13 cellular contexts compared by ENCODE assay signal in genomic region chr2:117555965-117556364, GRCh38.
DNase-seq lines count a peak whose midpoint lies in the region; ATAC-seq and TF ChIP-seq lines count a peak whose summit lies in the region.
"Had no signal": no experiment of that assay in that cellular context is flagged by ENCODE, and none has a peak within 500 bp of the region (broad histone marks: within the 10 kb centered on the region; RNA-seq: fewer than 3 reads in every experiment).

No MANE protein-coding gene starts in this region.

- H3K9me3 ChIP-seq in neuronal stem cell (replicated peaks in 1 of 2; ENCODE audit: control insufficient read depth in 2 of 2, insufficient read depth in 1 of 2, low read depth in 1 of 2, low read length in 2 of 2), result no peaks in the 10 kb centered on the region
- no peaks in the 10 kb centered on the region for H3K9me3 ChIP-seq in A673 (ENCODE audit: low read depth, low read length, poor library complexity, severe bottlenecking)

- no peak overlapping the region for H3K4me3 ChIP-seq in neuronal stem cell (ENCODE audit: low read length in 2 of 2)
- no peak overlapping the region for H3K4me3 ChIP-seq in A673 (ENCODE audit: low read depth, low read length, poor library complexity, severe bottlenecking)

- intact Hi-C loops in A673 (cut with micrococcal nuclease; ENCODE audit: unreplicated experiment), result no loop called here

- no peak overlapping the region for H2AFZ ChIP-seq in neuronal stem cell (ENCODE audit: low read length)

- CTCF ChIA-PET in A673 (lab: Charles Lee), result no interaction called here

- no peak overlapping the region for H2BK120ac ChIP-seq in neuronal stem cell (ENCODE audit: low read depth, low read length)

- no peak overlapping the region for H2AK5ac ChIP-seq in neuronal stem cell (ENCODE audit: low read depth, low read length)

- DNase-seq in NCI-H146 (lab: John Stamatoyannopoulos, UW) (peak; percentile 34), NCI-H146 treated with DMSO at 0.1 percent for 48 hours (lab: John Stamatoyannopoulos, UW; ENCODE audit: unreplicated experiment) (no peak), NCI-H345 (lab: John Stamatoyannopoulos, UW) (peak; percentile 86), SHP77 (lab: John Stamatoyannopoulos, UW) (peak; percentile 62 to 72), neuronal stem cell (ENCODE audit: low spot score) (no peak), A673 (ENCODE audit: low spot score) (no peak), mucosa of gallbladder (ENCODE audit: low spot score) (no peak)
- DNase-seq: GOT3, KBM-7, T-helper 17 cell had no signal

- H2BK12ac ChIP-seq in neuronal stem cell (ENCODE audit: low read length), result no peak overlapping the region

- H3K18ac ChIP-seq in neuronal stem cell (ENCODE audit: low read length), result peak overlapping the region; percentile 16

- no peak overlapping the region for H4K91ac ChIP-seq in neuronal stem cell (ENCODE audit: low read depth, low read length, poor library complexity)

- no peak overlapping the region for H3K4ac ChIP-seq in neuronal stem cell (ENCODE audit: low read length)

- no peaks in the 10 kb centered on the region for H3K79me1 ChIP-seq in neuronal stem cell (ENCODE audit: low read depth, low read length)

- H3K27me3 ChIP-seq in neuronal stem cell (ENCODE audit: control insufficient read depth in 3 of 3, insufficient read depth in 3 of 3, low read depth in 1 of 3, low read length in 3 of 3) (no peaks in the 10 kb centered on the region), A673 (replicated peaks; ENCODE audit: insufficient read depth, low read depth, low read length, poor library complexity) (peaks cover 19% of the 10 kb centered on the region)

- WGBS in neuronal stem cell (ENCODE audit: extremely low coverage in 2 of 2, insufficient read length in 2 of 2, insufficient replicate concordance in 1 of 2), 2 donors, result no CpG with 5 or more reads among the region's 5 CpGs

- ATAC-seq in HG03521 (IDR thresholded peaks at IDR 0.05; ENCODE audit: unreplicated experiment), result no peak
- ATAC-seq: Right ventricle myocardium inferior, T-helper 17 cell had no signal

- H3K36me3 ChIP-seq in neuronal stem cell (replicated peaks in 1 of 2; ENCODE audit: control insufficient read depth in 2 of 2, insufficient read depth in 2 of 2, low read length in 2 of 2) (peaks cover 0 to 2% of the 10 kb centered on the region in 2 donors), A673 (ENCODE audit: insufficient read depth, low read length, poor library complexity, severe bottlenecking) (no peaks in the 10 kb centered on the region)

- H3K14ac ChIP-seq in neuronal stem cell (ENCODE audit: low read length), result no peak overlapping the region

- POLR2A ChIA-PET in A673 (lab: Charles Lee; ENCODE audit: low non-redundant PET), result no interaction called here

- no peak overlapping the region for H4K8ac ChIP-seq in neuronal stem cell (ENCODE audit: low read depth, low read length)

- BruUV-seq in A673 (replicated peaks; lab: Mats Ljungman, UMichigan), result no TSS peak

- no peak overlapping the region for H3K9ac ChIP-seq in neuronal stem cell (ENCODE audit: low read depth, low read length, poor library complexity)

- H3K4me1 ChIP-seq in neuronal stem cell (ENCODE audit: control insufficient read depth in 2 of 2, insufficient read depth in 1 of 2, low read depth in 1 of 2, low read length in 2 of 2), result peaks cover 0 to 8% of the 10 kb centered on the region in 2 donors
- H3K4me1 ChIP-seq in A673 (ENCODE audit: insufficient read depth, low read length, poor library complexity, severe bottlenecking), result no peaks in the 10 kb centered on the region

- H3K4me2 ChIP-seq in neuronal stem cell (ENCODE audit: insufficient read depth, low read length, poor library complexity, severe bottlenecking), result no peak overlapping the region

- H2BK5ac ChIP-seq in neuronal stem cell (ENCODE audit: low read length), result no peak overlapping the region

- no peak overlapping the region for H3K23ac ChIP-seq in neuronal stem cell (ENCODE audit: low read depth, low read length, poor library complexity)

- TF ChIP-seq CTCF in A673 (conservative IDR thresholded peaks at IDR 0.05; ENCODE audit: low read depth, low read length), result no peak

- H3K27ac ChIP-seq in neuronal stem cell (replicated peaks; ENCODE audit: low read length) (no peak overlapping the region), A673 (ENCODE audit: low read depth, low read length, poor library complexity, severe bottlenecking) (no peak overlapping the region)
- H3K27ac ChIP-seq: C4-2B had no signal

- no peak overlapping the region for H2BK15ac ChIP-seq in neuronal stem cell (ENCODE audit: low read length)

Comparison
In these comparisons a context has a peak if more than half of its experiments do, and no peak if none do; other contexts are left out.
1. DNase-seq: peak in NCI-H146 (single experiment), NCI-H345 (single experiment) and SHP77 (2 of 2); none in NCI-H146 treated with DMSO at 0.1 percent for 48 hours (single experiment), neuronal stem cell (single experiment), A673 (single experiment) and mucosa of gallbladder (single experiment).